21 cellular contexts compared by ENCODE assay signal in the genomic region with DNA sequence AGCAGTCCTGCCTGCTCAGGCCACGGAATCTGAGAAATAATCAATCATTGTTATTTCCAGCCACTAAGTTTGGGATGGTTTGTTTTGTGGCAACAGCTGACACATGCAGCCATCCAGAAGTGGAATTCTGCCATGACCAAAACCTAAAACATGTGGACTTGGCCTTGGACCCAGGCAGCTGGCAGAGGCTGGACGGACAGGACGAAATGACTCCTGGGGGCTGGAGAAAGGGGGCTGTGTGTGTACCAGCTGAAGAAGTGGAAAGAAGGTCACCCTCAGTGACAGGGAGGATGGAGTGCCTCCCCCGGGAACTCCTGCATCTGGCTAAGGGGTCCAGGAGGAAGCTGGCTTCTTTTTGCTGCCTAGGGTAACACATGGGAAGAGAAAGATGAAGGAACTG. TPM values are rescaled to one million over a fixed set of nuclear protein-coding genes. Genes with fewer than 3 reads are reported as not detected.
DNase-seq lines count a peak whose midpoint lies in the region; ATAC-seq, FAIRE-seq and TF ChIP-seq lines count a peak whose summit lies in the region.
"Had no signal": no experiment of that assay in that cellular context is flagged by ENCODE, and none has a peak within 500 bp of the region (broad histone marks: within the 10 kb centered on the region; RNA-seq: fewer than 3 reads in every experiment).

No MANE protein-coding gene starts in this region.

- H3K9ac ChIP-seq in HepG2 (ENCODE audit: insufficient read depth, low read depth, low read length) (no peak overlapping the region), smooth muscle cell (ENCODE audit: low read depth) (no peak overlapping the region)

- no peak for TF ChIP-seq POLR2A in HepG2 (IDR thresholded peaks at IDR 0.05; ENCODE audit: insufficient read depth in 1 of 2, low read depth in 2 of 2, low read length in 2 of 2)
- TF ChIP-seq POLR2A in stomach (IDR thresholded peaks at IDR 0.05) = no peak

- CTCF ChIA-PET in HepG2 (lab: Yijun Ruan, JAX; ENCODE audit: low intra/inter-chr PET ratio, low total read pairs) = no interaction called here

- H3K27me3 ChIP-seq in HepG2 (ENCODE audit: control insufficient read depth in 1 of 2, insufficient read depth in 2 of 2, low read length in 2 of 2) (no peaks in the 10 kb centered on the region), stomach (no peaks in the 10 kb centered on the region), smooth muscle cell (ENCODE audit: low read depth) (no peaks in the 10 kb centered on the region)

- H4K20me1 ChIP-seq in HepG2 (ENCODE audit: insufficient read depth, low read length) (no peaks in the 10 kb centered on the region), smooth muscle cell (ENCODE audit: low read depth) (peaks cover 11% of the 10 kb centered on the region)

- peak; percentile 20 for DNase-seq in LHCN-M2 (ENCODE audit: low read depth)
- no peak for DNase-seq in chondrocyte (ENCODE audit: low spot score)
- DNase-seq in HepG2 (ENCODE audit: low spot score) = no peak
- DNase-seq in stomach = no peak
- no peak for DNase-seq in smooth muscle cell (lab: John Stamatoyannopoulos, UW; ENCODE audit: unreplicated experiment)
- DNase-seq: activated B cell treated with CpG ODN at 0.5 μM for 24 hours; activated gamma-delta T cell; AML-193; amygdala; GF-D8; H9; NCI-H1436 treated with DMSO at 0.1 percent for 48 hours; SHP77 treated with DMSO at 0.1 percent for 48 hours; stimulated activated naive CD8-positive, alpha-beta T cell treated with anti-CD3 and anti-CD28 coated beads, Interleukin-15, amount 100 ng/mL, for 72 hours had no signal

- H3K36me3 ChIP-seq in HepG2 (replicated peaks in 1 of 2; ENCODE audit: control insufficient read depth in 1 of 2, insufficient read depth in 2 of 2, low read length in 2 of 2) = no peaks in the 10 kb centered on the region
- H3K36me3 ChIP-seq in stomach = peaks cover 16 to 71% (median 53%) of the 10 kb centered on the region in 4 donors
- no peaks in the 10 kb centered on the region for H3K36me3 ChIP-seq in smooth muscle cell (ENCODE audit: low read depth)

- H3K9me3 ChIP-seq in HepG2 (ENCODE audit: low read length) (no peaks in the 10 kb centered on the region), stomach (no peaks in the 10 kb centered on the region), smooth muscle cell (replicated peaks; ENCODE audit: low read depth) (no peaks in the 10 kb centered on the region)

- peaks cover 9% of the 10 kb centered on the region for H3F3A ChIP-seq in smooth muscle cell (ENCODE audit: low read depth)

- H3K36me3 Mint-ChIP-seq in chondrocyte (ENCODE audit: low read depth) = peaks cover 7% of the 10 kb centered on the region

- H3K4me1 ChIP-seq in HepG2 (ENCODE audit: insufficient read depth, low read length) (peaks cover 57% of the 10 kb centered on the region), stomach (peaks cover 40 to 69% (median 52%) of the 10 kb centered on the region in 4 donors), smooth muscle cell (ENCODE audit: low read depth) (peaks cover 15% of the 10 kb centered on the region)

- no peak for FAIRE-seq in HepG2 (lab: Jason Lieb, UNC)
- FAIRE-seq: GM12892 had no signal

- TF ChIP-seq EP300 in HepG2 (IDR thresholded peaks at IDR 0.05; ENCODE audit: low read depth in 2 of 2, low read length in 2 of 2) = no peak
- no peak for TF ChIP-seq EP300 in HepG2 (CRISPR knock-in tag; IDR thresholded peaks at IDR 0.05; ENCODE audit: borderline replicate concordance)
- TF ChIP-seq EP300 in stomach (IDR thresholded peaks at IDR 0.05) = no peak

- 83% methylated on average over 4 of the region's 4 CpGs for WGBS in HepG2 (ENCODE audit: low lambda C conversion rate)
- WGBS in stomach, 5 donors = 54 to 81% (median 75%) methylated on average over 4 of the region's 4 CpGs
- 98% methylated on average over 4 of the region's 4 CpGs for WGBS in smooth muscle cell (ENCODE audit: low lambda C conversion rate)

- no peaks in the 10 kb centered on the region for H3K27me3 Mint-ChIP-seq in chondrocyte (ENCODE audit: low read depth)
- H3K27me3 Mint-ChIP-seq: activated B cell treated with CpG ODN at 0.5 μM for 24 hours; stimulated activated naive CD8-positive, alpha-beta T cell treated with anti-CD3 and anti-CD28 coated beads, Interleukin-15, amount 100 ng/mL, for 72 hours had no signal

- H3K9me3 Mint-ChIP-seq in chondrocyte (ENCODE audit: low read depth) = no peaks in the 10 kb centered on the region
- H3K9me3 Mint-ChIP-seq: activated B cell treated with CpG ODN at 0.5 μM for 24 hours; H9; stimulated activated naive CD8-positive, alpha-beta T cell treated with anti-CD3 and anti-CD28 coated beads, Interleukin-15, amount 100 ng/mL, for 72 hours; T-helper 1 cell treated with Interleukin-12 subunit alpha and Interleukin-12 subunit beta and Interleukin-4 antibody, amounts not matched to agents 30 μg/mL and 1 μg/mL, for 36 hours had no signal

- H3K4me3 ChIP-seq in HepG2 (replicated peaks in 1 of 3; ENCODE audit: insufficient read depth in 1 of 3, low read depth in 2 of 3, low read length in 3 of 3) (no peak overlapping the region), stomach (no peak overlapping the region), smooth muscle cell (no peak overlapping the region)

- TF ChIP-seq CTCF in chondrocyte (IDR thresholded peaks at IDR 0.05) = no peak
- TF ChIP-seq CTCF in HepG2 (CRISPR knock-in tag; IDR thresholded peaks at IDR 0.05) = no peak
- no peak for TF ChIP-seq CTCF in stomach (IDR thresholded peaks at IDR 0.05)
- no peak for TF ChIP-seq CTCF in smooth muscle cell (IDR thresholded peaks at IDR 0.05; ENCODE audit: borderline replicate concordance, insufficient read depth, poor library complexity, severe bottlenecking)

- H3K4me1 Mint-ChIP-seq in chondrocyte (ENCODE audit: low read depth) = peaks cover 38% of the 10 kb centered on the region

- TF ChIP-seq RAD21 in HepG2 (CRISPR knock-in tag; IDR thresholded peaks at IDR 0.05) = no peak

- H3K4me2 ChIP-seq in HepG2 (ENCODE audit: low read depth, low read length) (no peak overlapping the region), smooth muscle cell (no peak overlapping the region)

- POLR2A ChIA-PET in HepG2 (lab: Yijun Ruan, JAX) = no interaction called here

- no peak overlapping the region for H3K27ac ChIP-seq in HepG2 (ENCODE audit: extremely low read length, insufficient read depth, low read length)
- peak overlapping the region in 4 of 5 donors; percentile 18 to 83 (median 48) for H3K27ac ChIP-seq in stomach
- H3K27ac ChIP-seq in smooth muscle cell (ENCODE audit: low read depth) = no peak overlapping the region

- in situ Hi-C loops in HepG2 (cut with HindIII; ENCODE audit: extremely low pct_ligation_motif_present, low pct_unique_long_range_greater_than_20kb) = no loop called here

- H2AFZ ChIP-seq in HepG2 (ENCODE audit: low read length) (no peak overlapping the region), smooth muscle cell (ENCODE audit: low read depth) (no peak overlapping the region)

- no peak for ATAC-seq in HepG2
- no peak for ATAC-seq in HG03442 (IDR thresholded peaks at IDR 0.05; ENCODE audit: unreplicated experiment)
- no peak for ATAC-seq in GM19324 (IDR thresholded peaks at IDR 0.05; ENCODE audit: low FRiP score, unreplicated experiment)
- ATAC-seq in GM18868 (IDR thresholded peaks at IDR 0.05; ENCODE audit: unreplicated experiment) = no peak
- ATAC-seq: esophagus mucosa; stimulated activated naive CD8-positive, alpha-beta T cell treated with anti-CD3 and anti-CD28 coated beads, Interleukin-15, amount 100 ng/mL, for 72 hours had no signal

- intact Hi-C loops in HepG2 (cut with micrococcal nuclease; ENCODE audit: unreplicated experiment) (no loop called here), stomach (cut with DNase I; ENCODE audit: low total_unique reads) (no loop called here)

- BruUV-seq in HepG2 (replicated peaks; lab: Mats Ljungman, UMichigan) = no TSS peak

- peak overlapping the region; percentile 43 for H3K27ac Mint-ChIP-seq in chondrocyte (ENCODE audit: unreplicated experiment)
- H3K27ac Mint-ChIP-seq: activated B cell treated with CpG ODN at 0.5 μM for 24 hours; stimulated activated naive CD8-positive, alpha-beta T cell treated with anti-CD3 and anti-CD28 coated beads, Interleukin-15, amount 100 ng/mL, for 72 hours; T-helper 1 cell treated with Interleukin-12 subunit alpha and Interleukin-12 subunit beta and Interleukin-4 antibody, amounts not matched to agents 30 μg/mL and 1 μg/mL, for 36 hours had no signal

- no peaks in the 10 kb centered on the region for H3K79me2 ChIP-seq in HepG2 (ENCODE audit: insufficient read depth, low read length)
- peaks cover 16% of the 10 kb centered on the region for H3K79me2 ChIP-seq in smooth muscle cell (ENCODE audit: low read depth)

- no peak overlapping the region for H3K4me3 Mint-ChIP-seq in chondrocyte (ENCODE audit: unreplicated experiment)
- H3K4me3 Mint-ChIP-seq: activated B cell treated with CpG ODN at 0.5 μM for 24 hours; H9; stimulated activated naive CD8-positive, alpha-beta T cell treated with anti-CD3 and anti-CD28 coated beads, Interleukin-15, amount 100 ng/mL, for 72 hours; T-helper 1 cell treated with Interleukin-12 subunit alpha and Interleukin-12 subunit beta and Interleukin-4 antibody, amounts not matched to agents 30 μg/mL and 1 μg/mL, for 36 hours had no signal

RNA-seq across cellular contexts. Expression of a gene that starts 14.4 kb away (rescaled TPM):
- total RNA-seq in LHCN-M2 (2014; rRNA removed) (150 and 160 TPM in 2 replicates), chondrocyte (74.0 to 98.0 TPM (median 97.3 TPM) in 3 replicates), HepG2 (2016; rRNA removed; fragmentation: Illumina TruSeq; extraction: Trizol) (38.2 and 44.8 TPM in 2 replicates), stomach (100 to 1,000 TPM in 4 of 5 donors, 10 to 100 TPM in 1; 79.1 to 208 (median 160) TPM), smooth muscle cell (67.8 and 85.1 TPM in 2 replicates)
- polyA plus RNA-seq in LHCN-M2 (2012) = 127 TPM
- 16.6 and 17.4 TPM in 2 replicates for total RNA-seq in HepG2 (2016; cell fraction: cytosol; rRNA removed; fragmentation: Illumina TruSeq; extraction: Trizol; ENCODE audit: low read depth)
- total RNA-seq in HepG2 (2016; cell fraction: insoluble cytoplasmic fraction; rRNA removed; fragmentation: Illumina TruSeq; extraction: Trizol) = 38.2 and 41.7 TPM in 2 replicates
- 24.5 and 25.6 TPM in 2 replicates for total RNA-seq in HepG2 (2016; cell fraction: membrane; rRNA removed; fragmentation: Illumina TruSeq; extraction: Trizol)
- total RNA-seq in HepG2 (2016; cell fraction: nucleus; rRNA removed; fragmentation: Illumina TruSeq; extraction: Trizol) = 23.7 and 24.1 TPM in 2 replicates
- polyA plus RNA-seq in HepG2 (2011; rRNA removed) (61.3 and 63.6 TPM in 2 replicates), stomach (100 to 1,000 TPM in 2 of 3 donors, 10 to 100 TPM in 1; 93.1 to 281 (median 144) TPM), smooth muscle cell (116 and 118 TPM in 2 replicates)
- 64.8 and 79.1 TPM in 2 replicates for polyA plus RNA-seq in HepG2 (2011; cell fraction: cytosol; rRNA removed)
- 72.8 and 85.1 TPM in 2 replicates for polyA plus RNA-seq in HepG2 (2011; cell fraction: nucleus; rRNA removed)
- polyA plus RNA-seq in HepG2 (2012) = 43.2 and 44.3 TPM in 2 replicates
- polyA plus RNA-seq in HepG2 (2016; cell fraction: cytosol; fragmentation: Illumina TruSeq; extraction: Trizol; ENCODE audit: low read depth) = 22.2 and 23.2 TPM in 2 replicates
- 57.5 and 58.5 TPM in 2 replicates for polyA plus RNA-seq in HepG2 (2016; cell fraction: insoluble cytoplasmic fraction; fragmentation: Illumina TruSeq; extraction: Trizol; ENCODE audit: low read depth)
- polyA plus RNA-seq in HepG2 (2016; cell fraction: membrane; fragmentation: Illumina TruSeq; extraction: Trizol; ENCODE audit: low read depth) = 27.2 and 27.5 TPM in 2 replicates
- polyA plus RNA-seq in HepG2 (2016; cell fraction: nucleus; fragmentation: Illumina TruSeq; extraction: Trizol; ENCODE audit: insufficient read depth, low read depth) = 53.5 and 56.5 TPM in 2 replicates
- 58.5 and 190 TPM in 2 replicates for polyA minus RNA-seq in HepG2 (2011; rRNA and poly(A)+ RNA removed; ENCODE audit: low replicate concordance)
- 36.4 and 38.5 TPM in 2 replicates for polyA minus RNA-seq in HepG2 (2011; cell fraction: cytosol; rRNA and poly(A)+ RNA removed)
- polyA minus RNA-seq in HepG2 (2011; cell fraction: nucleus; rRNA and poly(A)+ RNA removed) = 45.4 and 45.6 TPM in 2 replicates

RNA-seq across cellular contexts. Expression of a gene that starts 42.8 kb away (rescaled TPM):
- 28.8 and 30.1 TPM in 2 replicates for total RNA-seq in LHCN-M2 (2014; rRNA removed)
- 36.4 TPM for polyA plus RNA-seq in LHCN-M2 (2012)
- total RNA-seq in chondrocyte = 34.4 to 40.7 TPM (median 35.1 TPM) in 3 replicates
- total RNA-seq in HepG2 (2016; rRNA removed; fragmentation: Illumina TruSeq; extraction: Trizol) = 56.5 and 63.0 TPM in 2 replicates
- total RNA-seq in HepG2 (2016; cell fraction: cytosol; rRNA removed; fragmentation: Illumina TruSeq; extraction: Trizol; ENCODE audit: low read depth) = 44.8 and 70.6 TPM in 2 replicates
- 56.8 and 60.6 TPM in 2 replicates for total RNA-seq in HepG2 (2016; cell fraction: insoluble cytoplasmic fraction; rRNA removed; fragmentation: Illumina TruSeq; extraction: Trizol)
- total RNA-seq in HepG2 (2016; cell fraction: membrane; rRNA removed; fragmentation: Illumina TruSeq; extraction: Trizol) = 53.4 and 80.8 TPM in 2 replicates
- total RNA-seq in HepG2 (2016; cell fraction: nucleus; rRNA removed; fragmentation: Illumina TruSeq; extraction: Trizol) = 34.2 and 36.9 TPM in 2 replicates
- 27.4 and 32.2 TPM in 2 replicates for polyA plus RNA-seq in HepG2 (2011; rRNA removed)
- polyA plus RNA-seq in HepG2 (2011; cell fraction: cytosol; rRNA removed) = 29.5 and 31.9 TPM in 2 replicates
- 30.7 and 34.4 TPM in 2 replicates for polyA plus RNA-seq in HepG2 (2011; cell fraction: nucleus; rRNA removed)
- 15.7 and 17.8 TPM in 2 replicates for polyA plus RNA-seq in HepG2 (2012)
- polyA plus RNA-seq in HepG2 (2016; cell fraction: cytosol; fragmentation: Illumina TruSeq; extraction: Trizol; ENCODE audit: low read depth) = 48.7 and 84.9 TPM in 2 replicates
- polyA plus RNA-seq in HepG2 (2016; cell fraction: insoluble cytoplasmic fraction; fragmentation: Illumina TruSeq; extraction: Trizol; ENCODE audit: low read depth) = 61.8 and 64.6 TPM in 2 replicates
- polyA plus RNA-seq in HepG2 (2016; cell fraction: membrane; fragmentation: Illumina TruSeq; extraction: Trizol; ENCODE audit: low read depth) = 49.3 and 82.9 TPM in 2 replicates
- polyA plus RNA-seq in HepG2 (2016; cell fraction: nucleus; fragmentation: Illumina TruSeq; extraction: Trizol; ENCODE audit: insufficient read depth, low read depth) = 65.1 and 69.0 TPM in 2 replicates
- 15.8 and 89.9 TPM in 2 replicates for polyA minus RNA-seq in HepG2 (2011; rRNA and poly(A)+ RNA removed; ENCODE audit: low replicate concordance)
- polyA minus RNA-seq in HepG2 (2011; cell fraction: cytosol; rRNA and poly(A)+ RNA removed) = 9.1 and 15.4 TPM in 2 replicates
- polyA minus RNA-seq in HepG2 (2011; cell fraction: nucleus; rRNA and poly(A)+ RNA removed) = 17.7 and 19.6 TPM in 2 replicates
- 10 to 100 TPM in 1 of 5 donors, 1 to 10 TPM in 2, under 1 TPM in 1, not detected in 1; 0.87 to 35.5 (median 5.5) TPM for total RNA-seq in stomach
- 10 to 100 TPM; 28.3 to 43.1 (median 41.9) TPM for polyA plus RNA-seq in stomach
- total RNA-seq in smooth muscle cell = 12.9 and 16.4 TPM in 2 replicates
- 33.6 and 49.0 TPM in 2 replicates for polyA plus RNA-seq in smooth muscle cell

RNA-seq across cellular contexts. Expression of a gene that starts 53.8 kb away (rescaled TPM):
- 1.7 and 3.2 TPM in 2 replicates for total RNA-seq in LHCN-M2 (2014; rRNA removed)
- polyA plus RNA-seq in LHCN-M2 (2012) = 1.2 TPM
- 0.31 to 0.67 TPM (median 0.62 TPM) in 3 replicates for total RNA-seq in chondrocyte
- total RNA-seq in HepG2 (2016; rRNA removed; fragmentation: Illumina TruSeq; extraction: Trizol) = 7.2 and 9.8 TPM in 2 replicates
- 0.61 and 0.71 TPM in 2 replicates for total RNA-seq in HepG2 (2016; cell fraction: cytosol; rRNA removed; fragmentation: Illumina TruSeq; extraction: Trizol; ENCODE audit: low read depth)
- total RNA-seq in HepG2 (2016; cell fraction: insoluble cytoplasmic fraction; rRNA removed; fragmentation: Illumina TruSeq; extraction: Trizol) = 7.0 and 8.5 TPM in 2 replicates
- 2.7 and 2.9 TPM in 2 replicates for total RNA-seq in HepG2 (2016; cell fraction: membrane; rRNA removed; fragmentation: Illumina TruSeq; extraction: Trizol)
- total RNA-seq in HepG2 (2016; cell fraction: nucleus; rRNA removed; fragmentation: Illumina TruSeq; extraction: Trizol) = 2.9 and 4.3 TPM in 2 replicates
- 32.5 and 36.7 TPM in 2 replicates for polyA plus RNA-seq in HepG2 (2011; rRNA removed)
- polyA plus RNA-seq in HepG2 (2011; cell fraction: cytosol; rRNA removed) = 23.5 and 30.7 TPM in 2 replicates
- polyA plus RNA-seq in HepG2 (2011; cell fraction: nucleus; rRNA removed) = 9.8 and 12.8 TPM in 2 replicates
- 6.6 and 9.0 TPM in 2 replicates for polyA plus RNA-seq in HepG2 (2012)
- polyA plus RNA-seq in HepG2 (2016; cell fraction: cytosol; fragmentation: Illumina TruSeq; extraction: Trizol; ENCODE audit: low read depth) = 0.33 and 0.35 TPM in 2 replicates
- 8.7 and 10.9 TPM in 2 replicates for polyA plus RNA-seq in HepG2 (2016; cell fraction: insoluble cytoplasmic fraction; fragmentation: Illumina TruSeq; extraction: Trizol; ENCODE audit: low read depth)
- polyA plus RNA-seq in HepG2 (2016; cell fraction: membrane; fragmentation: Illumina TruSeq; extraction: Trizol; ENCODE audit: low read depth) = 1.5 and 1.6 TPM in 2 replicates
- polyA plus RNA-seq in HepG2 (2016; cell fraction: nucleus; fragmentation: Illumina TruSeq; extraction: Trizol; ENCODE audit: insufficient read depth, low read depth) = 5.0 and 5.4 TPM in 2 replicates
- 0.21 and 49.0 TPM in 2 replicates for polyA minus RNA-seq in HepG2 (2011; rRNA and poly(A)+ RNA removed; ENCODE audit: low replicate concordance)
- 29.2 and 32.6 TPM in 2 replicates for polyA minus RNA-seq in HepG2 (2011; cell fraction: cytosol; rRNA and poly(A)+ RNA removed)
- polyA minus RNA-seq in HepG2 (2011; cell fraction: nucleus; rRNA and poly(A)+ RNA removed) = 13.3 and 18.3 TPM in 2 replicates
- 1 to 10 TPM in 3 of 5 donors, under 1 TPM in 1, not detected in 1; 0.58 to 9.4 (median 2.8) TPM for total RNA-seq in stomach
- 1 to 10 TPM; 2.0 to 3.5 (median 2.1) TPM for polyA plus RNA-seq in stomach
- total RNA-seq in smooth muscle cell = 22.4 and 23.7 TPM in 2 replicates
- 12.9 and 14.5 TPM in 2 replicates for polyA plus RNA-seq in smooth muscle cell
- total RNA-seq: HT1080 had no signal

Comparison
In these comparisons a context has a peak if more than half of its experiments do, and no peak if none do; other contexts are left out.
1. H3K27ac ChIP-seq: peak in stomach (4 of 5); none in HepG2 (single experiment) and smooth muscle cell (single experiment).